ENCODE assay signal across 12 cellular contexts in the genomic region with DNA sequence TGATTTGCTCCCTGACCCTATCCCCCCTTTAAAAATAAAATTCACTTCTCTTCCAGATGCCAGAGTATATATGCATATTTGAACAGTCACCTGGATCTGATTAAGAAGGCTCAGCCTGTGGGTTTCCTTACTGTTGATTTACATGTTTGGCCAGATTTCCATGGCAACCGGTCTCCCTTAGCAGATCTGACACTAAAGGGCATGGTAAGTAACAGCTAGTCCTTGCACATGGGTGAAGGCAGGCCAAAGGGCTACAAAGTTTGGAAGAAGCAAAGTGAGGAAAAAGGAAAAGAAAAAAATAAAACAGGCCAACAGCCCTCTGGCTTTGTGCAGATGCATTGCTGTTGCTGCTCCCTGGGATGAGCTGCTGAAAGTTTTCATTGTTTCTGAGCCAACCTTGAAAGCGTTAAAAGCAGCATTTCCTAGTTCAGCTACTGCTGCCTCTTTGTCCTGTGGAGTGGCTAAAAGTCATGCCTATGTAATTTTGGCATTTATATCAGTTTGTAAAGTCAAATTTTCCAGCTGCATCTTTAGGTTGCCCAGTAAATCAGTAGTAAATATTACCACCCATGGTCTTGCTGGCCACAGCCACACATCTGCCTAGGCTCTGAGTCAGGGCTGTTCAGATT.
DNase-seq lines count a peak whose midpoint lies in the region; ATAC-seq and TF ChIP-seq lines count a peak whose summit lies in the region.
"Had no signal": no experiment of that assay in that cellular context is flagged by ENCODE, and none has a peak within 500 bp of the region (broad histone marks: within the 10 kb centered on the region; RNA-seq: fewer than 3 reads in every experiment).

No MANE protein-coding gene starts in this region.

- intact Hi-C loops in heart left ventricle (cut with DNase I), result no loop called here
- intact Hi-C loops in esophagus muscularis mucosa (cut with DNase I), result no loop called here

- H3K27ac ChIP-seq in heart left ventricle, result no peak overlapping the region
- H3K27ac ChIP-seq in esophagus muscularis mucosa (replicated peaks in 1 of 4), result no peak overlapping the region

- no peaks in the 10 kb centered on the region for H3K36me3 Mint-ChIP-seq in effector memory CD8-positive, alpha-beta T cell (ENCODE audit: insufficient read depth)

- H3K27me3 Mint-ChIP-seq in effector memory CD8-positive, alpha-beta T cell, result no peaks in the 10 kb centered on the region
- H3K27me3 Mint-ChIP-seq: activated naive CD8-positive, alpha-beta T cell treated with anti-CD3 and anti-CD28 coated beads, Interleukin-2, amount 10 ng/mL, durations not matched to agents 7 days and 5 days; stimulated activated naive CD8-positive, alpha-beta T cell treated with anti-CD3 and anti-CD28 coated beads, Interleukin-15, amount 100 ng/mL, for 72 hours had no signal

- no peak overlapping the region for H3K4me3 Mint-ChIP-seq in effector memory CD8-positive, alpha-beta T cell
- H3K4me3 Mint-ChIP-seq: activated naive CD8-positive, alpha-beta T cell treated with anti-CD3 and anti-CD28 coated beads, Interleukin-2, amount 10 ng/mL, durations not matched to agents 7 days and 5 days; stimulated activated naive CD8-positive, alpha-beta T cell treated with anti-CD3 and anti-CD28 coated beads, Interleukin-15, amount 100 ng/mL, for 72 hours had no signal

- no peaks in the 10 kb centered on the region for H3K27me3 ChIP-seq in heart left ventricle
- no peaks in the 10 kb centered on the region for H3K27me3 ChIP-seq in esophagus muscularis mucosa

- no peak overlapping the region for H3K4me3 ChIP-seq in heart left ventricle
- H3K4me3 ChIP-seq in esophagus muscularis mucosa, result no peak overlapping the region
- H3K4me3 ChIP-seq: skin epidermis had no signal

- no peak for TF ChIP-seq POLR2A in heart left ventricle (IDR thresholded peaks at IDR 0.05)
- no peak for TF ChIP-seq POLR2A in esophagus muscularis mucosa (IDR thresholded peaks at IDR 0.05; ENCODE audit: low read depth)

- H3K9me3 ChIP-seq in heart left ventricle, result no peaks in the 10 kb centered on the region
- H3K9me3 ChIP-seq in esophagus muscularis mucosa, result no peaks in the 10 kb centered on the region

- peak; percentile 29 for DNase-seq in H4 (ENCODE audit: low spot score)
- peak; percentile 51 for DNase-seq in amniotic epithelial cell (ENCODE audit: low read depth)
- DNase-seq in heart left ventricle, result peak in 1 of 5 donors; percentile 17
- peak; percentile 9 for DNase-seq in pons (ENCODE audit: low spot score)
- DNase-seq in midbrain (lab: John Stamatoyannopoulos, UW), result no peak
- no peak for DNase-seq in activated gamma-delta T cell (lab: John Stamatoyannopoulos, UW)
- no peak for DNase-seq in esophagus muscularis mucosa (ENCODE audit: extremely low spot score)
- no peak for DNase-seq in effector memory CD8-positive, alpha-beta T cell
- DNase-seq: activated naive CD8-positive, alpha-beta T cell treated with anti-CD3 and anti-CD28 coated beads, Interleukin-2, amount 10 ng/mL, durations not matched to agents 7 days and 5 days; NCI-H524; stimulated activated naive CD8-positive, alpha-beta T cell treated with anti-CD3 and anti-CD28 coated beads, Interleukin-15, amount 100 ng/mL, for 72 hours had no signal

- H3K36me3 ChIP-seq in heart left ventricle, result no peaks in the 10 kb centered on the region
- no peaks in the 10 kb centered on the region for H3K36me3 ChIP-seq in esophagus muscularis mucosa

- peak in 3 of 4 donors; percentile 31 to 49 (median 44) for ATAC-seq in heart left ventricle
- no peak for ATAC-seq in effector memory CD8-positive, alpha-beta T cell (replicated peaks)
- ATAC-seq: stimulated activated naive CD8-positive, alpha-beta T cell treated with anti-CD3 and anti-CD28 coated beads, Interleukin-15, amount 100 ng/mL, for 72 hours had no signal

- H3K27ac Mint-ChIP-seq in effector memory CD8-positive, alpha-beta T cell, result no peak overlapping the region
- H3K27ac Mint-ChIP-seq: activated naive CD8-positive, alpha-beta T cell treated with anti-CD3 and anti-CD28 coated beads, Interleukin-2, amount 10 ng/mL, durations not matched to agents 7 days and 5 days; stimulated activated naive CD8-positive, alpha-beta T cell treated with anti-CD3 and anti-CD28 coated beads, Interleukin-15, amount 100 ng/mL, for 72 hours had no signal

- TF ChIP-seq EP300 in esophagus muscularis mucosa (IDR thresholded peaks at IDR 0.05), result no peak

- peaks cover 0 to 10% (median 0%) of the 10 kb centered on the region in 12 donors for H3K4me1 ChIP-seq in heart left ventricle
- peaks cover 4 to 14% (median 10%) of the 10 kb centered on the region in 4 donors for H3K4me1 ChIP-seq in esophagus muscularis mucosa

- TF ChIP-seq CTCF in heart left ventricle (IDR thresholded peaks at IDR 0.05) (peak in 1 of 12 donors; percentile 10), esophagus muscularis mucosa (IDR thresholded peaks at IDR 0.05) (peak in 1 of 3 experiments; percentile 13)

- no peaks in the 10 kb centered on the region for H3K9me3 Mint-ChIP-seq in effector memory CD8-positive, alpha-beta T cell
- H3K9me3 Mint-ChIP-seq: activated naive CD8-positive, alpha-beta T cell treated with anti-CD3 and anti-CD28 coated beads, Interleukin-2, amount 10 ng/mL, durations not matched to agents 7 days and 5 days had no signal

- 65 to 71% (median 69%) methylated on average over 2 of the region's 2 CpGs for WGBS in heart left ventricle, 4 donors
- WGBS in esophagus muscularis mucosa, result 63% methylated on average over 2 of the region's 2 CpGs

- H3K4me1 Mint-ChIP-seq in effector memory CD8-positive, alpha-beta T cell (ENCODE audit: low read depth in 2 of 2), result no peaks in the 10 kb centered on the region
- H3K4me1 Mint-ChIP-seq: activated naive CD8-positive, alpha-beta T cell treated with anti-CD3 and anti-CD28 coated beads, Interleukin-2, amount 10 ng/mL, durations not matched to agents 7 days and 5 days; stimulated activated naive CD8-positive, alpha-beta T cell treated with anti-CD3 and anti-CD28 coated beads, Interleukin-15, amount 100 ng/mL, for 72 hours had no signal

Comparison
In these comparisons a context has a peak if more than half of its experiments do, and no peak if none do; other contexts are left out.
1. DNase-seq: peak in H4 (single experiment), amniotic epithelial cell (single experiment) and pons (single experiment); none in midbrain (single experiment), activated gamma-delta T cell (single experiment), esophagus muscularis mucosa (single experiment) and effector memory CD8-positive, alpha-beta T cell (0 of 3).